In the genomic region with DNA sequence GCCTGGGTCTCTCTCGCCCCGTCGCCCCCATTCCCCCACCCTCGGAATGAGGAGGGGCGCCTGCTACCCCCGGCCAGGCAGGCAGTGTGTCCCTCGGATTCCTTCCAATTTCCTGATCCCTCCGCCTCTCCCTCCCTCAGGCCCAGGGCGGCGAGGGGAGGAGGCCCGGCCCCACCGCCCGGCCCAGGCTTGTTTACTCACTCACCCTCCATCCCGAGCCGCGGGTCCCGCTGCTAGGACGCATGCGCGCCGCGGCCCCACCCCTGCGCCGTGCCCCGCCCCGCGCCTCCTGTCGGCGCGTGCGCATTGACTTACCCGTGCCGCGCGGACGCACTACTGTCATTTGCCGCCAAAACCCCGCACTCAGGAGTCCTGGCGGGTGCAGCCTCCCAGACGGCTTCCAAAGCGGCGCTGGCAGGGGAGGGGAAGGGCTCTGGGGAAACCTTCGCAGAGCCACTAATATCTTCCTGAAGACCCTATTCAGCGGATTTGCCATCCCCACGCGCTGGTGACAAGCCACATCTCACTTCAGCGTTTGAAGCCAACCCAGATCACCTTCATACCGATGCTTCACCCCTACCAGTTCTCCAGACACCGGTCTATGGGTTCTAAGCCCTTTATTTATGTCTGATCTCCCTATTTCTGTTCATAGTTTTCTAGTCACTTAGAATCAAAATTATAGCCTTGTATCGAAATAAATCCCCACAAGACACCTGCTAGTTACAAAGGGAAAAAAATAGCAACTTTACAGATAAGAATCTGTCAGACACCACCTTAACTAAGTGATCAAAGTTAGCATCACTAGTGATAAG, we compare ENCODE assay signal across 1 cellular context.
TF ChIP-seq lines count a peak whose summit lies in the region.

A gene (minus strand): TSS at position 235 of the 812 bp plus-strand sequence. CDS start 16,099 bp downstream, outside the sequence.

TF ChIP-seq in K562, 482 proteins besides CTCF, POLR2A, EP300 and RAD21 (continued from another document and continues in another):
- TF ChIP-seq, protein P1, sequence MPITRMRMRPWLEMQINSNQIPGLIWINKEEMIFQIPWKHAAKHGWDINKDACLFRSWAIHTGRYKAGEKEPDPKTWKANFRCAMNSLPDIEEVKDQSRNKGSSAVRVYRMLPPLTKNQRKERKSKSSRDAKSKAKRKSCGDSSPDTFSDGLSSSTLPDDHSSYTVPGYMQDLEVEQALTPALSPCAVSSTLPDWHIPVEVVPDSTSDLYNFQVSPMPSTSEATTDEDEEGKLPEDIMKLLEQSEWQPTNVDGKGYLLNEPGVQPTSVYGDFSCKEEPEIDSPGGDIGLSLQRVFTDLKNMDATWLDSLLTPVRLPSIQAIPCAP (CRISPR knock-in tag; IDR thresholded peaks at IDR 0.05; ENCODE audit: borderline replicate concordance): 0 out of 2 replicates have a peak, but pooled peaks have one; percentile 41
- TF ChIP-seq, protein P2, sequence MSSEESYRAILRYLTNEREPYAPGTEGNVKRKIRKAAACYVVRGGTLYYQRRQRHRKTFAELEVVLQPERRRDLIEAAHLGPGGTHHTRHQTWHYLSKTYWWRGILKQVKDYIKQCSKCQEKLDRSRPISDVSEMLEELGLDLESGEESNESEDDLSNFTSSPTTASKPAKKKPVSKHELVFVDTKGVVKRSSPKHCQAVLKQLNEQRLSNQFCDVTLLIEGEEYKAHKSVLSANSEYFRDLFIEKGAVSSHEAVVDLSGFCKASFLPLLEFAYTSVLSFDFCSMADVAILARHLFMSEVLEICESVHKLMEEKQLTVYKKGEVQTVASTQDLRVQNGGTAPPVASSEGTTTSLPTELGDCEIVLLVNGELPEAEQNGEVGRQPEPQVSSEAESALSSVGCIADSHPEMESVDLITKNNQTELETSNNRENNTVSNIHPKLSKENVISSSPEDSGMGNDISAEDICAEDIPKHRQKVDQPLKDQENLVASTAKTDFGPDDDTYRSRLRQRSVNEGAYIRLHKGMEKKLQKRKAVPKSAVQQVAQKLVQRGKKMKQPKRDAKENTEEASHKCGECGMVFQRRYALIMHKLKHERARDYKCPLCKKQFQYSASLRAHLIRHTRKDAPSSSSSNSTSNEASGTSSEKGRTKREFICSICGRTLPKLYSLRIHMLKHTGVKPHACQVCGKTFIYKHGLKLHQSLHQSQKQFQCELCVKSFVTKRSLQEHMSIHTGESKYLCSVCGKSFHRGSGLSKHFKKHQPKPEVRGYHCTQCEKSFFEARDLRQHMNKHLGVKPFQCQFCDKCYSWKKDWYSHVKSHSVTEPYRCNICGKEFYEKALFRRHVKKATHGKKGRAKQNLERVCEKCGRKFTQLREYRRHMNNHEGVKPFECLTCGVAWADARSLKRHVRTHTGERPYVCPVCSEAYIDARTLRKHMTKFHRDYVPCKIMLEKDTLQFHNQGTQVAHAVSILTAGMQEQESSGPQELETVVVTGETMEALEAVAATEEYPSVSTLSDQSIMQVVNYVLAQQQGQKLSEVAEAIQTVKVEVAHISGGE (CRISPR knock-in tag; IDR thresholded peaks at IDR 0.05): peak in 1 of 3 experiments; percentile 44; a peak in 1 of 6 replicates
- TF ChIP-seq ZFPM2 (CRISPR knock-in tag; IDR thresholded peaks at IDR 0.05): no peak
- TF ChIP-seq, protein P3, sequence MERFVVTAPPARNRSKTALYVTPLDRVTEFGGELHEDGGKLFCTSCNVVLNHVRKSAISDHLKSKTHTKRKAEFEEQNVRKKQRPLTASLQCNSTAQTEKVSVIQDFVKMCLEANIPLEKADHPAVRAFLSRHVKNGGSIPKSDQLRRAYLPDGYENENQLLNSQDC (CRISPR knock-in tag; IDR thresholded peaks at IDR 0.05): no peak
- peak; percentile 41; the same call in 1 of the 2 replicates for TF ChIP-seq MYC (IDR thresholded peaks at IDR 0.05; ENCODE audit: low read depth, low read length)
- TF ChIP-seq MYC (CRISPR knock-in tag; IDR thresholded peaks at IDR 0.05; ENCODE audit: borderline replicate concordance, low read depth): no peak
- TF ChIP-seq ZNF175 (CRISPR knock-in tag; IDR thresholded peaks at IDR 0.05; ENCODE audit: low read depth): peak; percentile 68; the same call in 1 of the 2 replicates
- TF ChIP-seq SMC3 (conservative IDR thresholded peaks at IDR 0.05; ENCODE audit: insufficient read depth, low read depth, low read length): no peak
- TF ChIP-seq, protein P4, sequence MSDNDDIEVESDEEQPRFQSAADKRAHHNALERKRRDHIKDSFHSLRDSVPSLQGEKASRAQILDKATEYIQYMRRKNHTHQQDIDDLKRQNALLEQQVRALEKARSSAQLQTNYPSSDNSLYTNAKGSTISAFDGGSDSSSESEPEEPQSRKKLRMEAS (CRISPR knock-in tag; IDR thresholded peaks at IDR 0.05): peak; percentile 98
- TF ChIP-seq, protein P5, sequence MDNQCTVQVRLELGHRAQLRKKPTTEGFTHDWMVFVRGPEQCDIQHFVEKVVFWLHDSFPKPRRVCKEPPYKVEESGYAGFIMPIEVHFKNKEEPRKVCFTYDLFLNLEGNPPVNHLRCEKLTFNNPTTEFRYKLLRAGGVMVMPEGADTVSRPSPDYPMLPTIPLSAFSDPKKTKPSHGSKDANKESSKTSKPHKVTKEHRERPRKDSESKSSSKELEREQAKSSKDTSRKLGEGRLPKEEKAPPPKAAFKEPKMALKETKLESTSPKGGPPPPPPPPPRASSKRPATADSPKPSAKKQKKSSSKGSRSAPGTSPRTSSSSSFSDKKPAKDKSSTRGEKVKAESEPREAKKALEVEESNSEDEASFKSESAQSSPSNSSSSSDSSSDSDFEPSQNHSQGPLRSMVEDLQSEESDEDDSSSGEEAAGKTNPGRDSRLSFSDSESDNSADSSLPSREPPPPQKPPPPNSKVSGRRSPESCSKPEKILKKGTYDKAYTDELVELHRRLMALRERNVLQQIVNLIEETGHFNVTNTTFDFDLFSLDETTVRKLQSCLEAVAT (IDR thresholded peaks at IDR 0.05): no peak
- 0 out of 2 replicates have a peak, but pooled peaks have one; percentile 53 for TF ChIP-seq HDAC2 (IDR thresholded peaks at IDR 0.05)
- TF ChIP-seq GABPA (tag; conservative IDR thresholded peaks at IDR 0.05; ENCODE audit: low read depth): no peak
- TF ChIP-seq NR3C1 (CRISPR knock-in tag; IDR thresholded peaks at IDR 0.05): no peak
- no peak for TF ChIP-seq ZNF444 (CRISPR knock-in tag; IDR thresholded peaks at IDR 0.05)
- TF ChIP-seq, protein P6, sequence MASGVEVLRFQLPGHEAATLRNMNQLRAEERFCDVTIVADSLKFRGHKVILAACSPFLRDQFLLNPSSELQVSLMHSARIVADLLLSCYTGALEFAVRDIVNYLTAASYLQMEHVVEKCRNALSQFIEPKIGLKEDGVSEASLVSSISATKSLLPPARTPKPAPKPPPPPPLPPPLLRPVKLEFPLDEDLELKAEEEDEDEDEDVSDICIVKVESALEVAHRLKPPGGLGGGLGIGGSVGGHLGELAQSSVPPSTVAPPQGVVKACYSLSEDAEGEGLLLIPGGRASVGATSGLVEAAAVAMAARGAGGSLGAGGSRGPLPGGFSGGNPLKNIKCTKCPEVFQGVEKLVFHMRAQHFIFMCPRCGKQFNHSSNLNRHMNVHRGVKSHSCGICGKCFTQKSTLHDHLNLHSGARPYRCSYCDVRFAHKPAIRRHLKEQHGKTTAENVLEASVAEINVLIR (CRISPR knock-in tag; IDR thresholded peaks at IDR 0.05): no peak
- TF ChIP-seq RFX5 (IDR thresholded peaks at IDR 0.05; ENCODE audit: low read depth, low read length): no peak
- TF ChIP-seq RFX1 (IDR thresholded peaks at IDR 0.05): no peak
- TF ChIP-seq, protein P7, sequence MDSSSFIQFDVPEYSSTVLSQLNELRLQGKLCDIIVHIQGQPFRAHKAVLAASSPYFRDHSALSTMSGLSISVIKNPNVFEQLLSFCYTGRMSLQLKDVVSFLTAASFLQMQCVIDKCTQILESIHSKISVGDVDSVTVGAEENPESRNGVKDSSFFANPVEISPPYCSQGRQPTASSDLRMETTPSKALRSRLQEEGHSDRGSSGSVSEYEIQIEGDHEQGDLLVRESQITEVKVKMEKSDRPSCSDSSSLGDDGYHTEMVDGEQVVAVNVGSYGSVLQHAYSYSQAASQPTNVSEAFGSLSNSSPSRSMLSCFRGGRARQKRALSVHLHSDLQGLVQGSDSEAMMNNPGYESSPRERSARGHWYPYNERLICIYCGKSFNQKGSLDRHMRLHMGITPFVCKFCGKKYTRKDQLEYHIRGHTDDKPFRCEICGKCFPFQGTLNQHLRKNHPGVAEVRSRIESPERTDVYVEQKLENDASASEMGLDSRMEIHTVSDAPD (CRISPR knock-in tag; IDR thresholded peaks at IDR 0.05): no peak
- no peak for TF ChIP-seq BRCA1 (IDR thresholded peaks at IDR 0.05)
- no peak for TF ChIP-seq BRCA1 (CRISPR knock-in tag; IDR thresholded peaks at IDR 0.05)
- no peak for TF ChIP-seq ZNF282 (CRISPR knock-in tag; IDR thresholded peaks at IDR 0.05)
- peak; percentile 66; the same call in 1 of the 2 replicates for TF ChIP-seq ZBTB1 (CRISPR knock-in tag; IDR thresholded peaks at IDR 0.05; ENCODE audit: borderline replicate concordance, low read depth)
- peak; percentile 17; the same call in 1 of the 2 replicates for TF ChIP-seq GABPB1 (CRISPR knock-in tag; IDR thresholded peaks at IDR 0.05)
- no peak for TF ChIP-seq KDM4B (IDR thresholded peaks at IDR 0.05; ENCODE audit: borderline replicate concordance in 2 of 2, low read depth in 1 of 2)
- TF ChIP-seq TOE1 (IDR thresholded peaks at IDR 0.05; ENCODE audit: borderline replicate concordance): 0 out of 2 replicates have a peak, but pooled peaks have one; percentile 54
- TF ChIP-seq TOE1 (CRISPR knock-in tag; IDR thresholded peaks at IDR 0.05; ENCODE audit: borderline replicate concordance, low read depth): no peak
- TF ChIP-seq SOX6 (IDR thresholded peaks at IDR 0.05): no peak; the same call in 1 of the 2 replicates
- TF ChIP-seq HNRNPUL1 (IDR thresholded peaks at IDR 0.05; ENCODE audit: low read length): no peak
- TF ChIP-seq ZBTB7A (IDR thresholded peaks at IDR 0.05; ENCODE audit: borderline replicate concordance, control insufficient read depth, low read depth, low read length): no peak
- no peak for TF ChIP-seq ZKSCAN3 (CRISPR knock-in tag; IDR thresholded peaks at IDR 0.05)
- TF ChIP-seq PML (IDR thresholded peaks at IDR 0.05; ENCODE audit: low read length): no peak
- TF ChIP-seq CREM (IDR thresholded peaks at IDR 0.05; ENCODE audit: low read depth): 0 out of 2 replicates have a peak, but pooled peaks have one; percentile 46
- no peak for TF ChIP-seq EZH2 (IDR thresholded peaks at IDR 0.05; ENCODE audit: borderline replicate concordance, low read depth, low read length)
- no peak for TF ChIP-seq ZNF197 (CRISPR knock-in tag; IDR thresholded peaks at IDR 0.05; ENCODE audit: low read depth)
- TF ChIP-seq, protein P8, sequence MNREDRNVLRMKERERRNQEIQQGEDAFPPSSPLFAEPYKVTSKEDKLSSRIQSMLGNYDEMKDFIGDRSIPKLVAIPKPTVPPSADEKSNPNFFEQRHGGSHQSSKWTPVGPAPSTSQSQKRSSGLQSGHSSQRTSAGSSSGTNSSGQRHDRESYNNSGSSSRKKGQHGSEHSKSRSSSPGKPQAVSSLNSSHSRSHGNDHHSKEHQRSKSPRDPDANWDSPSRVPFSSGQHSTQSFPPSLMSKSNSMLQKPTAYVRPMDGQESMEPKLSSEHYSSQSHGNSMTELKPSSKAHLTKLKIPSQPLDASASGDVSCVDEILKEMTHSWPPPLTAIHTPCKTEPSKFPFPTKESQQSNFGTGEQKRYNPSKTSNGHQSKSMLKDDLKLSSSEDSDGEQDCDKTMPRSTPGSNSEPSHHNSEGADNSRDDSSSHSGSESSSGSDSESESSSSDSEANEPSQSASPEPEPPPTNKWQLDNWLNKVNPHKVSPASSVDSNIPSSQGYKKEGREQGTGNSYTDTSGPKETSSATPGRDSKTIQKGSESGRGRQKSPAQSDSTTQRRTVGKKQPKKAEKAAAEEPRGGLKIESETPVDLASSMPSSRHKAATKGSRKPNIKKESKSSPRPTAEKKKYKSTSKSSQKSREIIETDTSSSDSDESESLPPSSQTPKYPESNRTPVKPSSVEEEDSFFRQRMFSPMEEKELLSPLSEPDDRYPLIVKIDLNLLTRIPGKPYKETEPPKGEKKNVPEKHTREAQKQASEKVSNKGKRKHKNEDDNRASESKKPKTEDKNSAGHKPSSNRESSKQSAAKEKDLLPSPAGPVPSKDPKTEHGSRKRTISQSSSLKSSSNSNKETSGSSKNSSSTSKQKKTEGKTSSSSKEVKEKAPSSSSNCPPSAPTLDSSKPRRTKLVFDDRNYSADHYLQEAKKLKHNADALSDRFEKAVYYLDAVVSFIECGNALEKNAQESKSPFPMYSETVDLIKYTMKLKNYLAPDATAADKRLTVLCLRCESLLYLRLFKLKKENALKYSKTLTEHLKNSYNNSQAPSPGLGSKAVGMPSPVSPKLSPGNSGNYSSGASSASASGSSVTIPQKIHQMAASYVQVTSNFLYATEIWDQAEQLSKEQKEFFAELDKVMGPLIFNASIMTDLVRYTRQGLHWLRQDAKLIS (CRISPR knock-in tag; IDR thresholded peaks at IDR 0.05): no peak
- TF ChIP-seq ZNF551 (CRISPR knock-in tag; IDR thresholded peaks at IDR 0.05): no peak
- TF ChIP-seq, protein P9, sequence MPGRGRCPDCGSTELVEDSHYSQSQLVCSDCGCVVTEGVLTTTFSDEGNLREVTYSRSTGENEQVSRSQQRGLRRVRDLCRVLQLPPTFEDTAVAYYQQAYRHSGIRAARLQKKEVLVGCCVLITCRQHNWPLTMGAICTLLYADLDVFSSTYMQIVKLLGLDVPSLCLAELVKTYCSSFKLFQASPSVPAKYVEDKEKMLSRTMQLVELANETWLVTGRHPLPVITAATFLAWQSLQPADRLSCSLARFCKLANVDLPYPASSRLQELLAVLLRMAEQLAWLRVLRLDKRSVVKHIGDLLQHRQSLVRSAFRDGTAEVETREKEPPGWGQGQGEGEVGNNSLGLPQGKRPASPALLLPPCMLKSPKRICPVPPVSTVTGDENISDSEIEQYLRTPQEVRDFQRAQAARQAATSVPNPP (IDR thresholded peaks at IDR 0.05; ENCODE audit: borderline replicate concordance, insufficient read depth, insufficient read length): no peak
- TF ChIP-seq, protein P10, sequence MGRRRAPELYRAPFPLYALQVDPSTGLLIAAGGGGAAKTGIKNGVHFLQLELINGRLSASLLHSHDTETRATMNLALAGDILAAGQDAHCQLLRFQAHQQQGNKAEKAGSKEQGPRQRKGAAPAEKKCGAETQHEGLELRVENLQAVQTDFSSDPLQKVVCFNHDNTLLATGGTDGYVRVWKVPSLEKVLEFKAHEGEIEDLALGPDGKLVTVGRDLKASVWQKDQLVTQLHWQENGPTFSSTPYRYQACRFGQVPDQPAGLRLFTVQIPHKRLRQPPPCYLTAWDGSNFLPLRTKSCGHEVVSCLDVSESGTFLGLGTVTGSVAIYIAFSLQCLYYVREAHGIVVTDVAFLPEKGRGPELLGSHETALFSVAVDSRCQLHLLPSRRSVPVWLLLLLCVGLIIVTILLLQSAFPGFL (CRISPR knock-in tag; IDR thresholded peaks at IDR 0.05): peak; percentile 92; the same call in 1 of the 2 replicates
- no peak for TF ChIP-seq CEBPB (tag; IDR thresholded peaks at IDR 0.05)
- no peak for TF ChIP-seq TEAD2 (tag; IDR thresholded peaks at IDR 0.05)
- TF ChIP-seq HNRNPH1 (optimal IDR thresholded peaks at IDR 0.05; ENCODE audit: low read depth, low read length): no peak
- no peak for TF ChIP-seq THRAP3 (IDR thresholded peaks at IDR 0.05; ENCODE audit: borderline replicate concordance)
- TF ChIP-seq L3MBTL2 (IDR thresholded peaks at IDR 0.05): peak; percentile 100
- TF ChIP-seq, protein P11, sequence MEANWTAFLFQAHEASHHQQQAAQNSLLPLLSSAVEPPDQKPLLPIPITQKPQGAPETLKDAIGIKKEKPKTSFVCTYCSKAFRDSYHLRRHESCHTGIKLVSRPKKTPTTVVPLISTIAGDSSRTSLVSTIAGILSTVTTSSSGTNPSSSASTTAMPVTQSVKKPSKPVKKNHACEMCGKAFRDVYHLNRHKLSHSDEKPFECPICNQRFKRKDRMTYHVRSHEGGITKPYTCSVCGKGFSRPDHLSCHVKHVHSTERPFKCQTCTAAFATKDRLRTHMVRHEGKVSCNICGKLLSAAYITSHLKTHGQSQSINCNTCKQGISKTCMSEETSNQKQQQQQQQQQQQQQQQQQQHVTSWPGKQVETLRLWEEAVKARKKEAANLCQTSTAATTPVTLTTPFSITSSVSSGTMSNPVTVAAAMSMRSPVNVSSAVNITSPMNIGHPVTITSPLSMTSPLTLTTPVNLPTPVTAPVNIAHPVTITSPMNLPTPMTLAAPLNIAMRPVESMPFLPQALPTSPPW (CRISPR knock-in tag; IDR thresholded peaks at IDR 0.05): peak; percentile 73
